ENCODE assay signal across 22 cellular contexts in the genomic region with DNA sequence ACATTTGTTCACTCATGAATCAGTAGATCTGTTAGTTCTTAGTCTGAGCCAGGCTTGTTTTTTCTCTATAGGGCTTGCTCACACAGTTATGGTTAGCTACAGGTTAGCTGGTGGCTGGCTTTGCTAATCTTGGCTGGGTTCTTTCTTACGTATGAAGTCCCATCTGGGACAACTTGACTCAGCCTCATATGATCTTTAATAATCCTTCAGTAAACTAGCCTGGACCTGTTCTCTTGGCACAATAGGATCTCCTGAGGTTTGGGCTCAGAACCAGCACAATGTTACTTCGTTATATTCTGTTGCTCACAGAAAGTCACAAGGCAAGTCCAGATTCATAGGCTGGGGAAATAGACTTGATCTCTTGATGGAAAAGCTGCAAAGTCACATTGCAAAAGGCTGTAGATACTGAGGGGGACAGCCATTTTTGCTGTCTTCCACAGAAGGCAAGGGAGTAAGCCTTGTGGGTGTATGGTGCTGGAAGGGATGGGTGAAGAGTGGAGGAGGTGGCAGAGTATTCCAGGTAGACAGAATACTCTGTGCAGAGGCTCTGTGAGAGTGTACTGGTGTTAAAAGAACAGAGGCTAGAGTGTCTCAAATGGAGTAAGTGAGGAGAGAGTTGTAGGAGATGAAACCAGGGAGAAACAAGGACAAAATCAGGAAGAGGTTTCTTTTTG. TPM values are rescaled to one million over a fixed set of nuclear protein-coding genes. Genes with fewer than 3 reads are reported as not detected.
DNase-seq lines count a peak whose midpoint lies in the region; ATAC-seq and TF ChIP-seq lines count a peak whose summit lies in the region.
"Had no signal": no experiment of that assay in that cellular context is flagged by ENCODE, and none has a peak within 500 bp of the region (broad histone marks: within the 10 kb centered on the region; RNA-seq: fewer than 3 reads in every experiment).

No MANE protein-coding gene starts in this region.

- peak overlapping the region in 1 of 5 experiments; percentile 52 for H3K4me3 Mint-ChIP-seq in brain
- H3K4me3 Mint-ChIP-seq in naive thymus-derived CD8-positive, alpha-beta T cell: no peak overlapping the region
- H3K4me3 Mint-ChIP-seq: activated naive CD4-positive, alpha-beta T cell treated with anti-CD3 and anti-CD28 coated beads for 36 hours; CD8-positive, alpha-beta memory T cell; H9 had no signal

- no peak overlapping the region for H3K27ac ChIP-seq in left ventricle myocardium inferior (replicated peaks)
- H3K27ac ChIP-seq in testis: no peak overlapping the region
- H3K27ac ChIP-seq: A549 had no signal

- TF ChIP-seq CTCF in left ventricle myocardium inferior (IDR thresholded peaks at IDR 0.05; ENCODE audit: borderline replicate concordance): no peak
- TF ChIP-seq CTCF in brain (conservative IDR thresholded peaks at IDR 0.05): no peak
- no peak for TF ChIP-seq CTCF in fibroblast of villous mesenchyme (IDR thresholded peaks at IDR 0.05; ENCODE audit: insufficient read depth, low read depth, low read length)
- no peak for TF ChIP-seq CTCF in testis (IDR thresholded peaks at IDR 0.05)

- H3K4me1 Mint-ChIP-seq in brain: no peaks in the 10 kb centered on the region
- no peaks in the 10 kb centered on the region for H3K4me1 Mint-ChIP-seq in naive thymus-derived CD8-positive, alpha-beta T cell
- H3K4me1 Mint-ChIP-seq: CD8-positive, alpha-beta memory T cell; H9 had no signal

- DNase-seq in Right ventricle myocardium superior: no peak
- DNase-seq in left ventricle myocardium inferior: no peak
- peak; percentile 10 for DNase-seq in fibroblast of villous mesenchyme (ENCODE audit: low read depth)
- peak; percentile 18 for DNase-seq in testis
- no peak for DNase-seq in HUDEP-2 (lab: John Stamatoyannopoulos, UW; ENCODE audit: unreplicated experiment in 76 of 76)
- no peak for DNase-seq in naive thymus-derived CD8-positive, alpha-beta T cell
- DNase-seq: activated CD4-positive, alpha-beta T cell treated with anti-CD3 and anti-CD28 coated beads for 1 hour; activated CD8-positive, alpha-beta memory T cell treated with anti-CD3 and anti-CD28 coated beads, Interleukin-2, amount 50 U/mL, for 4 hours; activated naive CD4-positive, alpha-beta T cell treated with anti-CD3 and anti-CD28 coated beads for 36 hours; CD8-positive, alpha-beta memory T cell; central memory CD4-positive, alpha-beta T cell; EL; H9; hippocampal formation; NCI-H1105; NCI-H345; occipital lobe; SIG-M5; stimulated activated naive CD4-positive, alpha-beta T cell treated with Interleukin-2 at 50 U/mL for 16 hours had no signal

- POLR2A ChIA-PET in naive thymus-derived CD8-positive, alpha-beta T cell (lab: Charles Lee): no interaction called here

- no peaks in the 10 kb centered on the region for H3K27me3 Mint-ChIP-seq in brain
- no peaks in the 10 kb centered on the region for H3K27me3 Mint-ChIP-seq in naive thymus-derived CD8-positive, alpha-beta T cell
- H3K27me3 Mint-ChIP-seq: CD8-positive, alpha-beta memory T cell had no signal

- H3K9me3 Mint-ChIP-seq in brain: peaks cover 0 to 6% (median 0%) of the 10 kb centered on the region in 5 experiments
- H3K9me3 Mint-ChIP-seq in naive thymus-derived CD8-positive, alpha-beta T cell: no peaks in the 10 kb centered on the region
- H3K9me3 Mint-ChIP-seq: activated naive CD4-positive, alpha-beta T cell treated with anti-CD3 and anti-CD28 coated beads for 36 hours; CD8-positive, alpha-beta memory T cell; H9 had no signal

- WGBS in testis, 2 donors: 79 to 82% methylated on average over 2 of the region's 2 CpGs

- H3K27me3 ChIP-seq in left ventricle myocardium inferior (ENCODE audit: low read depth) (no peaks in the 10 kb centered on the region), testis (no peaks in the 10 kb centered on the region)

- TF ChIP-seq POLR2A in testis (IDR thresholded peaks at IDR 0.05): no peak

- H3K27ac Mint-ChIP-seq in brain: peak overlapping the region in 3 of 5 experiments; percentile 1 to 92 (median 67)
- H3K27ac Mint-ChIP-seq in naive thymus-derived CD8-positive, alpha-beta T cell: peak overlapping the region in 1 of 10 donors; percentile 2
- H3K27ac Mint-ChIP-seq: activated naive CD4-positive, alpha-beta T cell treated with anti-CD3 and anti-CD28 coated beads for 36 hours; CD8-positive, alpha-beta memory T cell; H9 had no signal

- H3K36me3 Mint-ChIP-seq in brain: peaks cover 72% of the 10 kb centered on the region
- peaks cover 6 to 48% (median 14%) of the 10 kb centered on the region in 3 donors for H3K36me3 Mint-ChIP-seq in naive thymus-derived CD8-positive, alpha-beta T cell

- intact Hi-C loops in Right ventricle myocardium superior (cut with DNase I): no loop called here
- intact Hi-C loops in left ventricle myocardium inferior (cut with micrococcal nuclease): no loop called here
- intact Hi-C loops in testis (cut with DNase I; ENCODE audit: low total_unique reads): no loop called here

- H3K9me3 ChIP-seq in left ventricle myocardium inferior (replicated peaks) (no peaks in the 10 kb centered on the region), testis (no peaks in the 10 kb centered on the region)
- H3K9me3 ChIP-seq: A549 had no signal

- no peak overlapping the region for H3K4me3 ChIP-seq in left ventricle myocardium inferior
- no peak overlapping the region for H3K4me3 ChIP-seq in fibroblast of villous mesenchyme (ENCODE audit: low read depth, low read length)
- H3K4me3 ChIP-seq in testis: no peak overlapping the region
- H3K4me3 ChIP-seq: A549 had no signal

- peaks cover 47% of the 10 kb centered on the region for H3K36me3 ChIP-seq in left ventricle myocardium inferior
- no peaks in the 10 kb centered on the region for H3K36me3 ChIP-seq in testis (ENCODE audit: low read depth, missing control alignments)

- H3K4me1 ChIP-seq in left ventricle myocardium inferior: no peaks in the 10 kb centered on the region
- H3K4me1 ChIP-seq in testis: no peaks in the 10 kb centered on the region
- H3K4me1 ChIP-seq: A549 had no signal

- ATAC-seq in Right ventricle myocardium superior (ENCODE audit: poor library complexity) (peak; percentile 49), HG03342 (IDR thresholded peaks at IDR 0.05; ENCODE audit: unreplicated experiment) (no peak)
- ATAC-seq in naive thymus-derived CD8-positive, alpha-beta T cell: no peak
- ATAC-seq: A549 had no signal

RNA-seq across cellular contexts. Expression of a gene that starts 24.4 kb away (rescaled TPM):
- 8.9 TPM for total RNA-seq in Right ventricle myocardium superior
- 8.9 TPM for total RNA-seq in left ventricle myocardium inferior
- polyA plus RNA-seq in brain (ENCODE audit: insufficient read depth, low read depth, low replicate concordance): 3.5 TPM
- total RNA-seq in fibroblast of villous mesenchyme: 4.2 and 6.5 TPM in 2 replicates
- 10 to 100 TPM; 15.2 to 15.6 TPM for total RNA-seq in testis
- 18.2 TPM for polyA plus RNA-seq in testis (ENCODE audit: insufficient read depth, low read depth, low replicate concordance)
- 10 to 100 TPM; 10.3 to 14.7 TPM for total RNA-seq in naive thymus-derived CD8-positive, alpha-beta T cell
- 1 to 10 TPM; 3.5 to 5.9 (median 5.8) TPM for polyA plus RNA-seq in naive thymus-derived CD8-positive, alpha-beta T cell

RNA-seq across cellular contexts. Expression of a gene that starts 24.7 kb away (rescaled TPM):
- total RNA-seq in Right ventricle myocardium superior (8.4 TPM), left ventricle myocardium inferior (10.9 TPM), fibroblast of villous mesenchyme (18.1 and 19.3 TPM in 2 replicates), testis (10 to 100 TPM; 21.7 to 32.9 TPM)
- polyA plus RNA-seq in brain (ENCODE audit: insufficient read depth, low read depth, low replicate concordance) (22.5 TPM), testis (ENCODE audit: insufficient read depth, low read depth, low replicate concordance) (43.0 TPM)
- total RNA-seq in naive thymus-derived CD8-positive, alpha-beta T cell: 10 to 100 TPM; 33.7 to 37.5 TPM
- 10 to 100 TPM; 19.7 to 30.1 (median 26.4) TPM for polyA plus RNA-seq in naive thymus-derived CD8-positive, alpha-beta T cell

RNA-seq across cellular contexts. Expression of a gene that starts 45.5 kb away (rescaled TPM):
- 283 TPM for total RNA-seq in Right ventricle myocardium superior
- total RNA-seq in left ventricle myocardium inferior: 280 TPM
- polyA plus RNA-seq in brain (ENCODE audit: insufficient read depth, low read depth, low replicate concordance): 39.5 TPM
- total RNA-seq in fibroblast of villous mesenchyme: 48.6 and 62.2 TPM in 2 replicates
- total RNA-seq in testis: 10 to 100 TPM; 23.2 to 27.7 TPM
- 27.5 TPM for polyA plus RNA-seq in testis (ENCODE audit: insufficient read depth, low read depth, low replicate concordance)
- total RNA-seq in naive thymus-derived CD8-positive, alpha-beta T cell: 10 to 100 TPM; 15.7 to 18.0 TPM
- polyA plus RNA-seq in naive thymus-derived CD8-positive, alpha-beta T cell: 10 to 100 TPM; 30.4 to 35.9 (median 30.5) TPM

Comparison
In these comparisons a context has a peak if more than half of its experiments do, and no peak if none do; other contexts are left out.
1. DNase-seq: peak in fibroblast of villous mesenchyme (single experiment) and testis (single experiment); none in Right ventricle myocardium superior (single experiment), left ventricle myocardium inferior (single experiment), HUDEP-2 (0 of 76) and naive thymus-derived CD8-positive, alpha-beta T cell (0 of 10).